Comparison of ENCODE assay signal across 18 cellular contexts in the genomic region with DNA sequence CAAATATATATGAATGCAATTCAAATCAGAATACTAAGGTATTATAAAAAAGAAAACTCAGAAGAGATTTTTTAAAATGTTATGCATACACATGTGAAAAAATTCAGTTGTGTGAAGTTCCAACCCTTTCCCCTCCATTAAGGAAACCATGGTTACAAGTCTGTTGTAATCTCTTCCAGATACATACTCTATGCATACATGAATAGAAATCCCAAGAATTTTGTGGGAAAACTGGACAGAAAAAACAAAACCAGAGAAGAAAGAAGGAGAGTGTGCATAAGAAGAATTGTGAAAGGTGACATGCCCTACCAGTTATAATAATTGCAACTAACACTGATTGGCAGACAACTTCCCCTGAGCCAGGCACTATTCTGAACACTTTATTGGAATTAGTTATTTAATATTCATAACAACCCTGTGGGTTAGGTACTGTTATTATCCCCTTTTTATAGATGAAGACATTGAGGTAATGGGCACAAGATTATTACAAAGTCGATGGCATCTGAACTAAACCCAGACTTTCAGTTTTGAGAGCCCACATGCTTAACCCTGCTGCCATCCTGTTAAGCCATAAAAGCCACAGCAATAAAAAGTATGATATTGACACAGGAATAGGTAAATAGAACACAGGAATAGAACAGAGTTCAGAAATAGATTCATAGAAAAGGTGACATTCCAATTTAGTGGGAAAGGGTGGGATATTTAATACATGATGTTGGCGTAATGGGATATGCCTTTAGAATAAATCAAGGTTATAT.
"Had no signal": no experiment of that assay in that cellular context is flagged by ENCODE, and none has a peak within 500 bp of the region (broad histone marks: within the 10 kb centered on the region; RNA-seq: fewer than 3 reads in every experiment).

No MANE protein-coding gene starts in this region.

- H3K4me1 ChIP-seq: adrenal gland, parathyroid adenoma, thyroid gland had no signal

- ATAC-seq: activated CD8-positive, alpha-beta T cell treated with anti-CD3 and anti-CD28 coated beads, Interleukin-2, amount 10 ng/mL, durations not matched to agents 7 days and 5 days; activated T-cell treated with anti-CD3 and anti-CD28 coated beads, Interleukin-2, amount 50 U/mL, for 4 hours; sciatic nerve; T-cell had no signal

- H3K9me3 ChIP-seq: adrenal gland, esophagus squamous epithelium, neutrophil, thyroid gland had no signal

- H3K36me3 ChIP-seq: adrenal gland, esophagus squamous epithelium, neutrophil, thyroid gland had no signal

- H3K27ac ChIP-seq: adrenal gland, esophagus squamous epithelium, neutrophil, parathyroid adenoma, thyroid gland had no signal

- FAIRE-seq: urothelium cell line had no signal

- H3K4me3 ChIP-seq: adrenal gland, esophagus squamous epithelium, thyroid gland had no signal

- H3K9ac ChIP-seq: parathyroid adenoma had no signal

- DNase-seq: activated CD4-positive, alpha-beta T cell treated with anti-CD3 and anti-CD28 coated beads, Interleukin-2, amount 10 ng/mL, durations not matched to agents 7 days and 5 days; activated CD8-positive, alpha-beta T cell treated with anti-CD3 and anti-CD28 coated beads, Interleukin-2, amount 10 ng/mL, durations not matched to agents 7 days and 5 days; activated gamma-delta T cell; activated T-cell treated with anti-CD3 and anti-CD28 coated beads, Interleukin-2, amount 50 U/mL, for 4 hours; adrenal gland; dermis blood vessel endothelial cell; effector memory CD4-positive, alpha-beta T cell; esophagus squamous epithelium; mesenchymal stem cell; natural killer cell; stimulated activated CD4-positive, alpha-beta T cell treated with anti-CD3 and anti-CD28 coated beads, Interleukin-2, amount 100 ng/mL, for 24 hours; stimulated activated naive CD4-positive, alpha-beta T cell treated with Interleukin-2 at 50 U/mL for 16 hours; T-cell; thyroid gland had no signal

- H3K27me3 ChIP-seq: adrenal gland, esophagus squamous epithelium, neutrophil, thyroid gland had no signal
